9 cellular contexts compared by ENCODE assay signal in the genomic region with DNA sequence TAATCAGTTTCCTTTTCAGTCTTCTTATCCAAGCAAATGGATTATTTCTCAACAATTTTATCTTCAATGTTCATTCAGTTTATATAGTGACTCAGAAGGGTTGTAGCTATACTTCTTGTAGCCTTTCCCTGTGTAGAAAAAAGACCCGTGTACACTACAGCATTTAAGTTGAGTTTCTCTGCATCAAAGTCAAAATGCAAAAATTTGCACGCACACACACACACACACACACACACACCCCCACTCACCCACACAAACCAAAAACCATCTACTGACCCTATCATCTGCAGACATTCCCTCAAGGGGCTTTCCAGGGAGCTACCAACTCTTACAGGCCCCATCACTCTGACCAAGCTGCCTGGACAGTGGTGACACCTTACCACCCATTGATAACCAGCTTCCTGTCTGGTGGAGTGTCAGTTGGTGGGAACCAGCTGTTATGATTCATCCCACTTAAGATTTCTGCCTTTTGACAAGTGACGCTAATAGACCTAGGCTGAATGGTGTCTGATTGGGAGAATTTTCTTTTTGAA. TPM values are rescaled to one million over a fixed set of nuclear protein-coding genes. Genes with fewer than 3 reads are reported as not detected.
DNase-seq lines count a peak whose midpoint lies in the region; ATAC-seq and TF ChIP-seq lines count a peak whose summit lies in the region.
"Had no signal": no experiment of that assay in that cellular context is flagged by ENCODE, and none has a peak within 500 bp of the region (broad histone marks: within the 10 kb centered on the region; RNA-seq: fewer than 3 reads in every experiment).

No MANE protein-coding gene starts in this region.

- H3K36me3 Mint-ChIP-seq in chondrocyte (ENCODE audit: low read depth), result no peaks in the 10 kb centered on the region

- H3K4me3 ChIP-seq in spleen, result no peak overlapping the region

- intact Hi-C loops in posterior cingulate gyrus (cut with DNase I), result no loop called here
- intact Hi-C loops in spleen (cut with DNase I; ENCODE audit: low total_unique reads), result no loop called here

- peak; percentile 40 for DNase-seq in EL
- DNase-seq in chondrocyte (ENCODE audit: low spot score), result no peak
- DNase-seq in NCI-H1694 treated with DMSO at 0.1 percent for 48 hours (lab: John Stamatoyannopoulos, UW), result no peak
- no peak for DNase-seq in activated CD4-positive, alpha-beta T cell treated with anti-CD3 and anti-CD28 coated beads for 1 hour
- no peak for DNase-seq in posterior cingulate gyrus
- no peak for DNase-seq in spleen

- peaks cover 8% of the 10 kb centered on the region for H3K9me3 Mint-ChIP-seq in chondrocyte (ENCODE audit: low read depth)

- H3K36me3 ChIP-seq in spleen, result no peaks in the 10 kb centered on the region

- no peak overlapping the region for H3K27ac ChIP-seq in spleen

- no peaks in the 10 kb centered on the region for H3K27me3 ChIP-seq in spleen (replicated peaks in 1 of 7)

- peak overlapping the region; percentile 94 for H3K27ac Mint-ChIP-seq in chondrocyte (ENCODE audit: unreplicated experiment)
- H3K27ac Mint-ChIP-seq: memory B cell had no signal

- peaks cover 0 to 18% (median 8%) of the 10 kb centered on the region in 8 donors for H3K9me3 ChIP-seq in spleen

- ATAC-seq in GM21360 (IDR thresholded peaks at IDR 0.05; ENCODE audit: unreplicated experiment) (peak; percentile 97), HG03571 (IDR thresholded peaks at IDR 0.05; ENCODE audit: unreplicated experiment) (peak; percentile 89)

- no peak for TF ChIP-seq POLR2A in spleen (IDR thresholded peaks at IDR 0.05)

- H3K4me1 ChIP-seq in spleen, result no peaks in the 10 kb centered on the region

- peaks cover 13% of the 10 kb centered on the region for H3K4me1 Mint-ChIP-seq in chondrocyte (ENCODE audit: low read depth)
- H3K4me1 Mint-ChIP-seq: memory B cell had no signal

- 55 to 74% (median 67%) methylated on average over 3 of the region's 3 CpGs for WGBS in spleen, 5 donors

- H3K4me3 Mint-ChIP-seq in chondrocyte (ENCODE audit: unreplicated experiment), result no peak overlapping the region
- H3K4me3 Mint-ChIP-seq: memory B cell had no signal

- no peak for TF ChIP-seq CTCF in chondrocyte (IDR thresholded peaks at IDR 0.05)
- TF ChIP-seq CTCF in spleen (IDR thresholded peaks at IDR 0.05 in 8 of 11, conservative IDR thresholded peaks at IDR 0.05 in 3 of 11), result no peak

- no peaks in the 10 kb centered on the region for H3K27me3 Mint-ChIP-seq in chondrocyte (ENCODE audit: low read depth)

RNA-seq across cellular contexts. Expression of a gene that starts 12.2 kb away (rescaled TPM):
- total RNA-seq in chondrocyte, result 51.7 to 83.8 TPM (median 59.3 TPM) in 3 replicates
- total RNA-seq in spleen, result 100 to 1,000 TPM in 2 of 7 donors, 10 to 100 TPM in 5; 42.3 to 109 (median 83.0) TPM
- 10 to 100 TPM in 1 of 3 donors, 1 to 10 TPM in 2; 4.3 to 11.1 (median 7.0) TPM for polyA plus RNA-seq in spleen
